8 cellular contexts compared by ENCODE assay signal in genomic region chr20:62142252-62143117, GRCh38. TPM values are rescaled to one million over a fixed set of nuclear protein-coding genes. Genes with fewer than 3 reads are reported as not detected.
A peak's percentile ranks its signal among the peaks of the same experiment; 100 is the strongest.
DNase-seq lines count a peak whose midpoint lies in the region; ATAC-seq and TF ChIP-seq lines count a peak whose summit lies in the region.

No MANE protein-coding gene starts in this region.

- H3K9me3 Mint-ChIP-seq in H9 (no peaks in the 10 kb centered on the region; a peak in 1 of 5 replicates), memory B cell (no peaks in the 10 kb centered on the region)
- no peaks in the 10 kb centered on the region for H3K9me3 Mint-ChIP-seq in central memory CD8-positive, alpha-beta T cell

- intact Hi-C loops in thyroid gland (cut with DNase I) = loop anchor here (5.0 to 10.0 kb wide), 2 partner anchors 75 to 252 kb away; partner anchors contain the start of gene TAF4

- H3K36me3 Mint-ChIP-seq in H9 (ENCODE audit: insufficient read depth in 1 of 3, low read depth in 3 of 3) (peaks cover 43 to 54% (median 44%) of the 10 kb centered on the region in 3 experiments), memory B cell (peaks cover 13% of the 10 kb centered on the region)
- peaks cover 56% of the 10 kb centered on the region for H3K36me3 Mint-ChIP-seq in central memory CD8-positive, alpha-beta T cell (ENCODE audit: insufficient read depth)

- H3K27me3 ChIP-seq in H9 (ENCODE audit: insufficient read depth, low read length) (no peaks in the 10 kb centered on the region), thyroid gland (no peaks in the 10 kb centered on the region)

- no peak overlapping the region for H4K5ac ChIP-seq in H9 (ENCODE audit: insufficient read length, low read depth, low read length)

- no peak overlapping the region for H4K8ac ChIP-seq in H9 (replicated peaks; ENCODE audit: insufficient read length, low read depth, low read length)

- H2BK120ac ChIP-seq in H9 (ENCODE audit: low read depth, low read length, poor library complexity, severe bottlenecking) = no peak overlapping the region

- no peak overlapping the region for H2AK5ac ChIP-seq in H9 (ENCODE audit: insufficient read length, low read length)

- H2BK5ac ChIP-seq in H9 (ENCODE audit: insufficient read length, low read length) = no peak overlapping the region

- no peak overlapping the region for H2BK20ac ChIP-seq in H9 (ENCODE audit: low read depth, low read length, poor library complexity, severe bottlenecking)

- peaks cover 7% of the 10 kb centered on the region for H3K23me2 ChIP-seq in H9 (ENCODE audit: insufficient read length, low read depth, low read length, poor library complexity, severe bottlenecking)

- H3K9ac ChIP-seq in H9 (ENCODE audit: extremely low read depth, insufficient read length, low read length) = peak overlapping the region; percentile 81

- H3K4me3 ChIP-seq in NB4 (ENCODE audit: low read depth, low read length) = peak overlapping the region; percentile 90
- H3K4me3 ChIP-seq in thyroid gland (replicated peaks in 1 of 3) = peak overlapping the region; percentile 43 to 76 (median 67)

- H2BK15ac ChIP-seq in H9 (ENCODE audit: low read depth, low read length) = no peak overlapping the region

- no peak overlapping the region for H4K91ac ChIP-seq in H9 (ENCODE audit: insufficient read length, low read depth, low read length)

- peak overlapping the region; percentile 68 for H3K4me2 ChIP-seq in H9 (ENCODE audit: insufficient read depth, insufficient read length, low read length)

- H3K4me1 ChIP-seq in H9 (ENCODE audit: insufficient read depth, low read length) (no peaks in the 10 kb centered on the region), thyroid gland (peaks cover 21 to 33% of the 10 kb centered on the region in 2 donors)

- H3K27me3 Mint-ChIP-seq in H9 (ENCODE audit: low read depth) (no peaks in the 10 kb centered on the region), memory B cell (no peaks in the 10 kb centered on the region)
- H3K27me3 Mint-ChIP-seq in central memory CD8-positive, alpha-beta T cell = no peaks in the 10 kb centered on the region

- H3K36me3 ChIP-seq in thyroid gland = peaks cover 26 to 33% of the 10 kb centered on the region in 2 donors

- H3K23ac ChIP-seq in H9 (ENCODE audit: insufficient read length, low read depth, low read length) = no peak overlapping the region

- H3K79me2 ChIP-seq in H9 (ENCODE audit: insufficient read depth, low read length) = peaks cover 42% of the 10 kb centered on the region

- no peak overlapping the region for H3T11ph ChIP-seq in H9 (ENCODE audit: low read length)

- H3K14ac ChIP-seq in H9 (ENCODE audit: insufficient read depth, low read length) = peak overlapping the region; percentile 11; the same call in 1 of the 2 replicates

- H3K4ac ChIP-seq in H9 (ENCODE audit: low read depth, low read length) = no peak overlapping the region

- no peak overlapping the region for H2BK12ac ChIP-seq in H9 (ENCODE audit: insufficient read length, low read depth, low read length)

- H3K56ac ChIP-seq in H9 (ENCODE audit: insufficient read length, low read depth, low read length) = no peak overlapping the region

- TF ChIP-seq CTCF in H9 (conservative IDR thresholded peaks at IDR 0.05) (no peak; the same call in 2 of the 3 replicates), NB4 (IDR thresholded peaks at IDR 0.05; ENCODE audit: low read depth, low read length) (no peak), thyroid gland (IDR thresholded peaks at IDR 0.05) (no peak), GM20000 (IDR thresholded peaks at IDR 0.05; ENCODE audit: extremely low read depth, missing control alignments) (no peak)

- no CpG with 5 or more reads among the region's 81 CpGs for WGBS in H9 (ENCODE audit: extremely low coverage, insufficient read length, low lambda C conversion rate)
- 4 to 5% methylated on average over 13 to 14 of the region's 81 CpGs for WGBS in thyroid gland, 2 donors

- peaks cover 29 to 33% of the 10 kb centered on the region in 2 experiments for H3K4me1 Mint-ChIP-seq in H9
- H3K4me1 Mint-ChIP-seq in central memory CD8-positive, alpha-beta T cell = peaks cover 52% of the 10 kb centered on the region
- H3K4me1 Mint-ChIP-seq in memory B cell = peaks cover 34% of the 10 kb centered on the region

- H3K9me3 ChIP-seq in H9 (ENCODE audit: control insufficient read depth, low read depth, low read length) = no peaks in the 10 kb centered on the region
- H3K9me3 ChIP-seq in thyroid gland = no peaks in the 10 kb centered on the region

- H3K4me3 Mint-ChIP-seq in H9 = peak overlapping the region; percentile 84 to 92
- peak overlapping the region; percentile 81 for H3K4me3 Mint-ChIP-seq in central memory CD8-positive, alpha-beta T cell
- H3K4me3 Mint-ChIP-seq in memory B cell = peak overlapping the region; percentile 84

- no peak overlapping the region for H3K18ac ChIP-seq in H9 (ENCODE audit: insufficient read length, low read depth, low read length)

- H2AFZ ChIP-seq in H9 (ENCODE audit: low read length) = no peak overlapping the region

- H4K20me1 ChIP-seq in H9 (ENCODE audit: control insufficient read depth, insufficient read depth, insufficient read length) = no peaks in the 10 kb centered on the region

- ATAC-seq in GM18498 (IDR thresholded peaks at IDR 0.05; ENCODE audit: unreplicated experiment) (peak; percentile 22), memory B cell (ENCODE audit: low read depth) (peak; percentile 9)
- ATAC-seq in central memory CD8-positive, alpha-beta T cell (replicated peaks; ENCODE audit: extremely low read depth, poor library complexity, severe bottlenecking) = peak; percentile 11

- DNase-seq in H9 (no peak), NB4 (ENCODE audit: low read depth) (peak; percentile 36), memory B cell (ENCODE audit: low spot score in 2 of 2) (no peak), thyroid gland (peak in 1 of 2 donors; percentile 14), GM20000 (ENCODE audit: low spot score) (no peak), NOMO-1 (lab: John Stamatoyannopoulos, UW; ENCODE audit: unreplicated experiment in 2 of 2) (no peak)
- no peak for DNase-seq in central memory CD8-positive, alpha-beta T cell (ENCODE audit: low spot score in 2 of 2)

- TF ChIP-seq POLR2A in NB4 (IDR thresholded peaks at IDR 0.05; ENCODE audit: extremely low read depth, insufficient read length) (no peak), thyroid gland (IDR thresholded peaks at IDR 0.05) (no peak)

- H3K79me1 ChIP-seq in H9 (ENCODE audit: insufficient read depth, low read depth, low read length, poor library complexity, severe bottlenecking) = peaks cover 11% of the 10 kb centered on the region

- no peak overlapping the region for H3K27ac ChIP-seq in H9 (ENCODE audit: insufficient read length, low read depth, low read length)
- H3K27ac ChIP-seq in thyroid gland = peak overlapping the region; percentile 70 to 93 (median 76)

- H3K27ac Mint-ChIP-seq in H9 (peak overlapping the region in 2 of 3 experiments; percentile 93 to 94; a peak in 5 of 7 replicates), memory B cell (peak overlapping the region; percentile 90)
- H3K27ac Mint-ChIP-seq in central memory CD8-positive, alpha-beta T cell (ENCODE audit: low read depth) = peak overlapping the region; percentile 91

RNA-seq across cellular contexts. Expression of gene PSMA7, which starts 0.7 kb away (rescaled TPM):
- total RNA-seq in H9 (2021) (332 and 337 TPM in 2 replicates), thyroid gland (100 to 1,000 TPM; 213 to 288 (median 261) TPM)

RNA-seq across cellular contexts. Expression of gene SS18L1, which starts 1.1 kb away (rescaled TPM):
- total RNA-seq in H9 (2021) (18.8 and 22.2 TPM in 2 replicates), thyroid gland (10 to 100 TPM; 12.2 to 22.0 (median 15.2) TPM)

RNA-seq across cellular contexts. Expression of gene LSM14B, which starts 20.2 kb away (rescaled TPM):
- total RNA-seq in H9 (2021) = 77.9 and 82.4 TPM in 2 replicates
- 10 to 100 TPM; 25.3 to 27.9 (median 25.6) TPM for total RNA-seq in thyroid gland

RNA-seq across cellular contexts. Expression of gene MTG2, which starts 40.3 kb away (rescaled TPM):
- total RNA-seq in H9 (2021) (25.1 and 27.7 TPM in 2 replicates), thyroid gland (10 to 100 TPM; 21.6 to 38.2 (median 33.4) TPM)
